Comparison of ENCODE assay signal across 27 cellular contexts in the genomic region with DNA sequence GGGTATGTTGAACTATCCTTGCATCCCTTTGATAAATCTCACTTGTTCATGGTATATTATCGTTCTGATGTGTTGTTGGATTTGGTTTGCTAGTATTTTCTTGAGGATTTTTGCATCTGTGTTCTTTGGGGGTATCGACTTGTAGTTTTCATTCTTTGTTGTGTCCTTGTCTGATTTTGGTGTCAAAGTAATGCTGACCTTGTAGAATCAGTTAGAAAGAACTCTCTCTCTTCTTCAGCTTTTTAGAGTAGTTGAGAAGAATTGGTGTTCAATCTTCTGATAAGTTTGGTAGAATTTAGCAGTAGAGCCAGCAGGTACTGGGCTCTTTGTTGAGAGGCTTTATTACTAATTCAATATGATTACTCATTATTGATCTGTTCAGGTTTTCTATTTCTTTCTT.
"Had no signal": no experiment of that assay in that cellular context is flagged by ENCODE, and none has a peak within 500 bp of the region (broad histone marks: within the 10 kb centered on the region; RNA-seq: fewer than 3 reads in every experiment).

No MANE protein-coding gene starts in this region.

- H3K27ac ChIP-seq: colonic mucosa, coronary artery, dorsolateral prefrontal cortex, epithelial cell of prostate, esophagus muscularis mucosa, esophagus squamous epithelium, foreskin keratinocyte, gastrocnemius medialis, gastroesophageal sphincter, heart left ventricle, heart right ventricle had no signal

- H3K36me3 ChIP-seq: colonic mucosa, esophagus muscularis mucosa, esophagus squamous epithelium, gastrocnemius medialis, gastroesophageal sphincter, heart left ventricle, heart right ventricle had no signal

- FAIRE-seq: colon, endothelial cell of umbilical vein, frontal cortex had no signal

- H3K9me3 ChIP-seq: colonic mucosa, esophagus muscularis mucosa, esophagus squamous epithelium, gastrocnemius medialis, gastroesophageal sphincter had no signal

- H3K27me3 ChIP-seq: colonic mucosa, dorsolateral prefrontal cortex, esophagus muscularis mucosa, esophagus squamous epithelium, foreskin keratinocyte, gastrocnemius medialis, gastroesophageal sphincter, heart left ventricle, heart right ventricle had no signal

- H3K4me3 ChIP-seq: colonic mucosa, coronary artery, dorsolateral prefrontal cortex, esophagus muscularis mucosa, esophagus squamous epithelium, gastrocnemius medialis, gastroesophageal sphincter, heart left ventricle, heart right ventricle had no signal

- H3K4me1 ChIP-seq: colonic mucosa, esophagus muscularis mucosa, esophagus squamous epithelium, foreskin keratinocyte, gastrocnemius medialis, gastroesophageal sphincter, heart left ventricle, heart right ventricle had no signal

- DNase-seq: colonic mucosa; cortex of kidney; dermis blood vessel endothelial cell; dorsolateral prefrontal cortex; effector CD4-positive, alpha-beta T cell; effector CD8-positive, alpha-beta T cell; effector memory CD4-positive, alpha-beta T cell; effector memory CD8-positive, alpha-beta T cell; endodermal cell; erythroblast; esophagus squamous epithelium; foreskin fibroblast; foreskin keratinocyte; foreskin melanocyte; gastrocnemius medialis; glutamatergic neuron; head of caudate nucleus; heart left ventricle; heart right ventricle had no signal

- ATAC-seq: effector memory CD8-positive, alpha-beta T cell; esophagus mucosa; foreskin keratinocyte; gastrocnemius medialis; gastroesophageal sphincter; heart left ventricle; heart right ventricle had no signal
